Comparison of ENCODE assay signal across 21 cellular contexts in the genomic region with DNA sequence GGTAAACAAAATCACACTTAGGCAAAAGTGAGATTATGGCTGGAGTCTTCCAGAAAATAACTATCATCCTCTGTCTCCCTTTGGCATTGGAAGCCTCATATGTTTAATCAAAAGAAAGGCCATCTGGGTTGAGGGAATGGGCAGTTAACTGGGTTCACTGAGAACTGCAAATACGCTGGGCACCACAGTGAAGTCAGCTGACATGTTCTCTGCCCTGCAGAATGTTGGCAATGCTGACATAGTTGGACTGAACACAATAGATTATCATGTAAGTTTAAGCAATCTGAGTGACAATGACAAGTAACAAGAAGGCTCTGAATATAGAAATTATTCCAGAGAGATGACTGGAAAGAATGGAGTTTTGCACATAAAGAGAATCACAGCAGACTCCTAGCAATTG. TPM values are rescaled to one million over a fixed set of nuclear protein-coding genes. Genes with fewer than 3 reads are reported as not detected.
A peak's percentile ranks its signal among the peaks of the same experiment; 100 is the strongest.
DNase-seq lines count a peak whose midpoint lies in the region; ATAC-seq and TF ChIP-seq lines count a peak whose summit lies in the region.
"Had no signal": no experiment of that assay in that cellular context is flagged by ENCODE, and none has a peak within 500 bp of the region (broad histone marks: within the 10 kb centered on the region; RNA-seq: fewer than 3 reads in every experiment).

No MANE protein-coding gene starts in this region.

- no peak for TF ChIP-seq EP300 in gastroesophageal sphincter (IDR thresholded peaks at IDR 0.05)

- intact Hi-C loops in Right ventricle myocardium inferior (cut with DNase I) (no loop called here), cardiac septum (cut with DNase I) (loop anchor here (2.0 to 5.0 kb wide), 2 partner anchors 22 to 140 kb away; a partner anchor contains a TSS), left cardiac atrium (cut with DNase I) (no loop called here)

- no peak overlapping the region for H3K4me3 ChIP-seq in effector memory CD4-positive, alpha-beta T cell (ENCODE audit: insufficient read depth, low read depth, low read length, poor library complexity, severe bottlenecking)
- H3K4me3 ChIP-seq in gastroesophageal sphincter = no peak overlapping the region
- H3K4me3 ChIP-seq: BLaER1 had no signal

- no peaks in the 10 kb centered on the region for H3K9me3 ChIP-seq in effector memory CD4-positive, alpha-beta T cell (ENCODE audit: control insufficient read depth, low read length)
- no peaks in the 10 kb centered on the region for H3K9me3 ChIP-seq in gastroesophageal sphincter
- H3K9me3 ChIP-seq: BLaER1 had no signal

- no peaks in the 10 kb centered on the region for H3K36me3 ChIP-seq in effector memory CD4-positive, alpha-beta T cell (ENCODE audit: control insufficient read depth, insufficient read depth, low read length)
- no peaks in the 10 kb centered on the region for H3K36me3 ChIP-seq in gastroesophageal sphincter
- H3K36me3 ChIP-seq: BLaER1 had no signal

- TF ChIP-seq CTCF in gastroesophageal sphincter (IDR thresholded peaks at IDR 0.05) = no peak

- no peaks in the 10 kb centered on the region for H3K27me3 ChIP-seq in effector memory CD4-positive, alpha-beta T cell (replicated peaks; ENCODE audit: control insufficient read depth, insufficient read depth, low read length, poor library complexity, severe bottlenecking)
- no peaks in the 10 kb centered on the region for H3K27me3 ChIP-seq in gastroesophageal sphincter
- H3K27me3 ChIP-seq: BLaER1 had no signal

- ATAC-seq in Right ventricle myocardium inferior (peak; percentile 71), left cardiac atrium (peak; percentile 41 to 83), gastroesophageal sphincter (no peak)
- ATAC-seq: CD8-positive, alpha-beta T cell had no signal

- no peak overlapping the region for H3K27ac ChIP-seq in effector memory CD4-positive, alpha-beta T cell (ENCODE audit: insufficient read depth, low read length, poor library complexity, severe bottlenecking)
- H3K27ac ChIP-seq in gastroesophageal sphincter = no peak overlapping the region
- H3K27ac ChIP-seq: BLaER1, RWPE1 had no signal

- H3K4me1 ChIP-seq in effector memory CD4-positive, alpha-beta T cell (ENCODE audit: control insufficient read depth, insufficient read depth, low read length, poor library complexity, severe bottlenecking) = no peaks in the 10 kb centered on the region
- no peaks in the 10 kb centered on the region for H3K4me1 ChIP-seq in gastroesophageal sphincter
- H3K4me1 ChIP-seq: BLaER1 had no signal

- WGBS in gastroesophageal sphincter (ENCODE audit: low coverage in 1 of 2), 2 donors = 80 to 90% methylated on average over 1 of the region's 1 CpG

- DNase-seq in Right ventricle myocardium inferior (ENCODE audit: missing footprints) (no peak), cardiac septum (ENCODE audit: low spot score) (no peak), left cardiac atrium (no peak), medulla oblongata (ENCODE audit: extremely low spot score) (peak; percentile 53), AG08396 (ENCODE audit: low spot score) (no peak), OCI-M2 (lab: John Stamatoyannopoulos, UW; ENCODE audit: unreplicated experiment) (no peak)
- no peak for DNase-seq in effector memory CD4-positive, alpha-beta T cell
- DNase-seq: 8988T; CD8-positive, alpha-beta T cell; HFFc6; IMR-90; Karpas-422; MM.1S; NCI-H1092 treated with DMSO at 0.1 percent for 48 hours; NCI-H226; NCI-H526 treated with DMSO at 0.1 percent for 48 hours; NK-92 treated with Interleukin-12 subunit alpha and Interleukin-12 subunit beta, amount 100 ng/mL, for 24 hours; OCI-M1 had no signal

- TF ChIP-seq POLR2A in gastroesophageal sphincter (IDR thresholded peaks at IDR 0.05) = no peak

RNA-seq across cellular contexts. Expression of a gene that starts 43.8 kb away (rescaled TPM):
- 45.9 TPM for total RNA-seq in Right ventricle myocardium inferior
- 18.6 TPM for total RNA-seq in cardiac septum
- 10 to 100 TPM; 27.1 to 32.0 TPM for total RNA-seq in left cardiac atrium
- total RNA-seq in gastroesophageal sphincter = 10 to 100 TPM; 22.0 to 33.9 (median 27.0) TPM
